In the genomic region with DNA sequence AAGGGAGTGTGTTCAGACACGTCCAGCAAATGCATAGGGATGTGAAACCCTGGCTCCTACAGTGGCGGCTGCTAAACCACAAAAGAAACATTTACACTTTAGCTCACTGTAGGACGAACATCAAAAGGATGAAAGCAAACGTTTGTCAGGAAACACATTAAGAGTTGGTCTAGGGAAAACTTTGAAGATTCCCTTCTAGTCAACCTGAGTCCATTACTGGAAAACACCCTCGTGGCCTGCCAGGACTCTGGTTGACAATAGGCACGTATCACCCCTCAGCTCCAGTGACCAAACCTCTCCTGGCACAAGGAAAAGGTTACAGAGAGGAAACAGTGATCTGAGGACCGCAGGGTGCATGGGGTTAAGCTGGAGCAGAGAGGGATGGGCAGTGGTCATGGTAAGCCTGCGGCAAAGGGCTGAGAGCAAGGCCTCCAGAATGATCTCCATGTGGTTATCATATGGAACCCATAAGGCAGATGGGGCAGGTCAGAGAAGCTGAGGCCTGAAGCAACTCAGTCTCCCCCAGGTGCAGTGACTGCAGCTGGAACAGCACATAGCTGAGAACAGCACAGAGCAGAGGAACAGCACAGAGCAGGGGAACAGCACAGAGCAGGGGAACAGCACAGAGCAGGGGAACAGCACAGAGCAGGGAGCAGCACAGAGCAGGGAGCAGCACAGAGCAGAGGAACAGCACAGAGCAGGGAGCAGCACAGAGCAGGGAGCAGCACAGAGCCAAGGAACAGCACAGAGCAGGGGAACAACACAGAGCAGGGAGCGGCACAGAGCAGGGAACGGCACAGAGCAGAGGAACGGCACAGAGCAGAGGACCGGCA, we compare ENCODE assay signal across 12 cellular contexts. TPM values are rescaled to one million over a fixed set of nuclear protein-coding genes. Genes with fewer than 3 reads are reported as not detected.
DNase-seq lines count a peak whose midpoint lies in the region; ATAC-seq, FAIRE-seq and TF ChIP-seq lines count a peak whose summit lies in the region.
"Had no signal": no experiment of that assay in that cellular context is flagged by ENCODE, and none has a peak within 500 bp of the region (broad histone marks: within the 10 kb centered on the region; RNA-seq: fewer than 3 reads in every experiment).

No MANE protein-coding gene starts in this region.

- intact Hi-C loops in Right ventricle myocardium inferior (cut with DNase I) = no loop called here

- peak; percentile 33 for DNase-seq in activated naive CD4-positive, alpha-beta T cell treated with anti-CD3 and anti-CD28 coated beads, Interleukin-2, amount 10 ng/mL, durations not matched to agents 7 days and 5 days
- no peak for DNase-seq in activated naive CD4-positive, alpha-beta T cell (lab: John Stamatoyannopoulos, UW)
- DNase-seq in urothelium cell line (ENCODE audit: low spot score) (no peak), Right ventricle myocardium inferior (ENCODE audit: missing footprints) (no peak), hepatic stellate cell (ENCODE audit: low spot score) (no peak), NCI-H1092 treated with DMSO at 0.1 percent for 48 hours (lab: John Stamatoyannopoulos, UW) (no peak)
- DNase-seq: activated gamma-delta T cell treated with Interleukin-2 at 50 U/mL for 16 hours, heart left ventricle had no signal

- ATAC-seq in HG03432 (IDR thresholded peaks at IDR 0.05; ENCODE audit: unreplicated experiment) (peak; percentile 89), Right ventricle myocardium inferior (no peak)
- ATAC-seq: heart left ventricle had no signal

- H3K36me3 Mint-ChIP-seq in activated naive CD4-positive, alpha-beta T cell treated with anti-CD3 and anti-CD28 coated beads, Interleukin-2, amount 10 ng/mL, durations not matched to agents 7 days and 5 days = no peaks in the 10 kb centered on the region
- H3K36me3 Mint-ChIP-seq in brain = peaks cover 46% of the 10 kb centered on the region

- CTCF ChIA-PET in activated naive CD4-positive, alpha-beta T cell treated with anti-CD3 and anti-CD28 coated beads, Interleukin-2, amount 10 ng/mL, durations not matched to agents 7 days and 5 days (lab: Charles Lee) = interaction anchor here (1.1 kb wide), 1 partner anchor 31 kb away, joined by 3 read pairs; no protein-coding TSS in a partner anchor

- peaks cover 68% of the 10 kb centered on the region for H3K27me3 Mint-ChIP-seq in activated naive CD4-positive, alpha-beta T cell treated with anti-CD3 and anti-CD28 coated beads, Interleukin-2, amount 10 ng/mL, durations not matched to agents 7 days and 5 days
- H3K27me3 Mint-ChIP-seq in brain = peaks cover 2% of the 10 kb centered on the region

- peaks cover 21% of the 10 kb centered on the region for H3K4me1 Mint-ChIP-seq in activated naive CD4-positive, alpha-beta T cell treated with anti-CD3 and anti-CD28 coated beads, Interleukin-2, amount 10 ng/mL, durations not matched to agents 7 days and 5 days
- H3K4me1 Mint-ChIP-seq in brain = peaks cover 48% of the 10 kb centered on the region

- FAIRE-seq in urothelium cell line (lab: Jason Lieb, UNC) = peak; percentile 72
- FAIRE-seq: H54, RCC 7860 had no signal

- TF ChIP-seq CTCF in brain (conservative IDR thresholded peaks at IDR 0.05) = no peak

- H3K9me3 Mint-ChIP-seq in activated naive CD4-positive, alpha-beta T cell treated with anti-CD3 and anti-CD28 coated beads, Interleukin-2, amount 10 ng/mL, durations not matched to agents 7 days and 5 days = no peaks in the 10 kb centered on the region
- peaks cover 7 to 21% (median 14%) of the 10 kb centered on the region in 5 experiments for H3K9me3 Mint-ChIP-seq in brain

- H3K4me3 Mint-ChIP-seq in activated naive CD4-positive, alpha-beta T cell treated with anti-CD3 and anti-CD28 coated beads, Interleukin-2, amount 10 ng/mL, durations not matched to agents 7 days and 5 days = no peak overlapping the region
- H3K4me3 Mint-ChIP-seq in brain = no peak overlapping the region

- no peak overlapping the region for H3K27ac Mint-ChIP-seq in activated naive CD4-positive, alpha-beta T cell treated with anti-CD3 and anti-CD28 coated beads, Interleukin-2, amount 10 ng/mL, durations not matched to agents 7 days and 5 days
- H3K27ac Mint-ChIP-seq in brain = peak overlapping the region in 4 of 5 experiments; percentile 7 to 67 (median 26)

RNA-seq across cellular contexts. Expression of a gene that starts 49.9 kb away (rescaled TPM):
- polyA plus RNA-seq in brain (ENCODE audit: insufficient read depth, low read depth, low replicate concordance) = 6.0 TPM
- total RNA-seq in Right ventricle myocardium inferior = 3.8 TPM
